In the genomic region with DNA sequence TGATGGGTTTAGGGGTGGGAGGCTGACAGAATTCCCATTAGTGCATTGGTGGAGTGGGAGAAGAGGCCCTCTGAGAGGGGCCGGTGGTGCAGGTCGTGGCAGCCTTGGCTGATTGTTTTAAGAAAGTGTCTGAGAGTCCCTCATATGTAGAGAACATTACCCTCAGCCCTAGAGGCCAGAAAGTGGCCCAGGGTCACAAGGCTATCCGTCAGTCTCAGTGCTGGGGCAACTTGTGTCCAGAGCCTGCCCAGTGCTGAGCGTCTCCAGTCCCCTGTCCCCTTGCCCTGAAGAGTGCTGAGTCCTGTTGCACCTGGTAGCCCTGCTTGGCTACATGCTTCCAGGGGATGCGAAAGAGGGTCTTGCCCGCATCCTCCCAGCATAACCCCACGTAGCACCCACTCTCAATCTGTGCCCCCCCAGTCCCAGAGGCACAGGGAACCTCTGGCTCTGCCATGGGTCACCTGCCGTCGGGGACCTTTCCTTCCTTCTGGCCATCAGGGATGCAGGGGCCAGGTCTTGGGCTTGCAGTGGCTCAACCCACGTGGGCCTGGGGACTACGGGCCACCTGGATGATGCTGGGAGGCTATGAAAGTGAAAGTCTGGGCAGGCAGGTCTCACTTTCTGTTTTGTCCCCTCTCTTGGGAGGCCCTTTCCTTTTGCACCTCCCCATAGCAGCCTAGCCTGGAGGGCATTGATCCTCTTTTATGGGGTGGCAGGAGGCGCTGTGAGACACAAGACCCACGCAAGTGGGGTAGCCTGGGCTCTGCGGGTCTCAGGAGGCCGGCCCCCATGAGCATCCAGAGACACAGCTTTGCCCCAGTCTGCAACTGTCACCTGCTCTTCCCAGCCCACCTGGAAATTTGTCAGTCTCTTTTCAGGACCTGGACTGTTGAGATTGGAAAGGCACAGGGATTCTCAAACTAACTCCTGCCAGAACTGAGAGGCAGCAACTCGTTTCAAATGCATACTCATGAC, we compare ENCODE assay signal across 13 cellular contexts. TPM values are rescaled to one million over a fixed set of nuclear protein-coding genes. Genes with fewer than 3 reads are reported as not detected.
DNase-seq lines count a peak whose midpoint lies in the region; ATAC-seq and TF ChIP-seq lines count a peak whose summit lies in the region.
"Had no signal": no experiment of that assay in that cellular context is flagged by ENCODE, and none has a peak within 500 bp of the region (broad histone marks: within the 10 kb centered on the region; RNA-seq: fewer than 3 reads in every experiment).

No MANE protein-coding gene starts in this region.

- peaks cover 15% of the 10 kb centered on the region for H3K4me1 Mint-ChIP-seq in T-helper 17 cell
- peaks cover 8% of the 10 kb centered on the region for H3K4me1 Mint-ChIP-seq in activated CD8-positive, alpha-beta memory T cell treated with anti-CD3 and anti-CD28 coated beads, Interleukin-2, amount 10 ng/mL, durations not matched to agents 7 days and 5 days

- no peaks in the 10 kb centered on the region for H3K36me3 Mint-ChIP-seq in T-helper 17 cell (ENCODE audit: low read depth)
- H3K36me3 Mint-ChIP-seq in activated CD8-positive, alpha-beta memory T cell treated with anti-CD3 and anti-CD28 coated beads, Interleukin-2, amount 10 ng/mL, durations not matched to agents 7 days and 5 days, result no peaks in the 10 kb centered on the region
- H3K36me3 Mint-ChIP-seq: CD8-positive, alpha-beta memory T cell had no signal

- no peak overlapping the region for H3K27ac Mint-ChIP-seq in T-helper 17 cell
- H3K27ac Mint-ChIP-seq in activated CD8-positive, alpha-beta memory T cell treated with anti-CD3 and anti-CD28 coated beads, Interleukin-2, amount 10 ng/mL, durations not matched to agents 7 days and 5 days, result no peak overlapping the region

- CTCF ChIA-PET in activated CD8-positive, alpha-beta memory T cell treated with anti-CD3 and anti-CD28 coated beads, Interleukin-2, amount 10 ng/mL, durations not matched to agents 7 days and 5 days (lab: Charles Lee), result interaction anchor here (0.6 to 8.5 kb wide), 6 partner anchors 12 to 290 kb away, joined by 3 to 107 read pairs (median 5); partner anchors contain the start of genes FOXS1 and PDRG1

- DNase-seq in GM13976 (ENCODE audit: low spot score) (peak; percentile 79), islet precursor cell (peak; percentile 44), T-helper 17 cell (no peak), NCI-H1417 treated with DMSO at 0.1 percent for 48 hours (lab: John Stamatoyannopoulos, UW) (no peak)
- no peak for DNase-seq in stimulated activated CD4-positive, alpha-beta T cell treated with anti-CD3 and anti-CD28 coated beads, Interleukin-2, amount 100 ng/mL, for 48 hours
- no peak for DNase-seq in activated CD8-positive, alpha-beta memory T cell treated with anti-CD3 and anti-CD28 coated beads, Interleukin-2, amount 10 ng/mL, durations not matched to agents 7 days and 5 days
- DNase-seq: CD8-positive, alpha-beta memory T cell; dermis blood vessel endothelial cell; NCI-H2029; retina had no signal

- ATAC-seq in GM19438 (IDR thresholded peaks at IDR 0.05; ENCODE audit: low read depth, unreplicated experiment) (peak; percentile 59), HG03378 (IDR thresholded peaks at IDR 0.05; ENCODE audit: unreplicated experiment) (peak; percentile 67), T-helper 17 cell (no peak)
- ATAC-seq in activated CD8-positive, alpha-beta memory T cell treated with anti-CD3 and anti-CD28 coated beads, Interleukin-2, amount 10 ng/mL, durations not matched to agents 7 days and 5 days, result no peak

- in situ Hi-C loops in GM13976 (cut with MboI; ENCODE audit: low sequenced_read_pairs, unreplicated experiment), result loop anchor here (10.0 kb wide), 1 partner anchor 97 kb away; the partner anchor contains the start of gene PDRG1

- H3K9me3 Mint-ChIP-seq in activated CD8-positive, alpha-beta memory T cell treated with anti-CD3 and anti-CD28 coated beads, Interleukin-2, amount 10 ng/mL, durations not matched to agents 7 days and 5 days (ENCODE audit: low read depth), result no peaks in the 10 kb centered on the region
- H3K9me3 Mint-ChIP-seq: CD8-positive, alpha-beta memory T cell had no signal

- no peak for TF ChIP-seq CTCF in GM13976 (IDR thresholded peaks at IDR 0.05; ENCODE audit: borderline replicate concordance, control extremely low read depth, extremely low read depth, insufficient read depth, missing control alignments)

- no peaks in the 10 kb centered on the region for H3K9me3 ChIP-seq in T-helper 17 cell (ENCODE audit: control insufficient read depth, low read length, poor library complexity, severe bottlenecking)

- H3K27me3 Mint-ChIP-seq in T-helper 17 cell, result peaks cover 26% of the 10 kb centered on the region
- peaks cover 34% of the 10 kb centered on the region for H3K27me3 Mint-ChIP-seq in activated CD8-positive, alpha-beta memory T cell treated with anti-CD3 and anti-CD28 coated beads, Interleukin-2, amount 10 ng/mL, durations not matched to agents 7 days and 5 days

- no peak overlapping the region for H3K4me3 Mint-ChIP-seq in T-helper 17 cell
- no peak overlapping the region for H3K4me3 Mint-ChIP-seq in activated CD8-positive, alpha-beta memory T cell treated with anti-CD3 and anti-CD28 coated beads, Interleukin-2, amount 10 ng/mL, durations not matched to agents 7 days and 5 days
- H3K4me3 Mint-ChIP-seq: CD8-positive, alpha-beta memory T cell had no signal

RNA-seq across cellular contexts. Expression of gene DUSP15, which starts 12.2 kb away (rescaled TPM):
- not detected for total RNA-seq in T-helper 17 cell
- not detected for total RNA-seq in activated CD8-positive, alpha-beta memory T cell treated with anti-CD3 and anti-CD28 coated beads, Interleukin-2, amount 10 ng/mL, durations not matched to agents 7 days and 5 days
- total RNA-seq: CD8-positive, alpha-beta memory T cell; T-helper 1 cell treated with Interleukin-12 subunit alpha and Interleukin-12 subunit beta and Interleukin-4 antibody, amounts not matched to agents 30 ng/mL and 1 ng/mL, for 36 hours had no signal

RNA-seq across cellular contexts. Expression of gene TTLL9, which starts 12.3 kb away (rescaled TPM):
- not detected for total RNA-seq in T-helper 17 cell
- total RNA-seq in activated CD8-positive, alpha-beta memory T cell treated with anti-CD3 and anti-CD28 coated beads, Interleukin-2, amount 10 ng/mL, durations not matched to agents 7 days and 5 days, result not detected
- total RNA-seq: CD8-positive, alpha-beta memory T cell; dermis blood vessel endothelial cell; T-helper 1 cell treated with Interleukin-12 subunit alpha and Interleukin-12 subunit beta and Interleukin-4 antibody, amounts not matched to agents 30 ng/mL and 1 ng/mL, for 36 hours had no signal

RNA-seq across cellular contexts. Expression of gene FOXS1, which starts 12.7 kb away (rescaled TPM):
- total RNA-seq in T-helper 17 cell, result not detected
- total RNA-seq in activated CD8-positive, alpha-beta memory T cell treated with anti-CD3 and anti-CD28 coated beads, Interleukin-2, amount 10 ng/mL, durations not matched to agents 7 days and 5 days, result not detected
- total RNA-seq: CD8-positive, alpha-beta memory T cell; dermis blood vessel endothelial cell; T-helper 1 cell treated with Interleukin-12 subunit alpha and Interleukin-12 subunit beta and Interleukin-4 antibody, amounts not matched to agents 30 ng/mL and 1 ng/mL, for 36 hours had no signal

RNA-seq across cellular contexts. Expression of gene MYLK2, which starts 39.0 kb away (rescaled TPM):
- not detected for total RNA-seq in T-helper 17 cell
- total RNA-seq in activated CD8-positive, alpha-beta memory T cell treated with anti-CD3 and anti-CD28 coated beads, Interleukin-2, amount 10 ng/mL, durations not matched to agents 7 days and 5 days, result 1 to 10 TPM in 1 of 2 experiments, under 1 TPM in 1; 0.42 to 1.2 TPM

Comparison
In these comparisons a context has a peak if more than half of its experiments do, and no peak if none do; other contexts are left out.
1. DNase-seq: peak in GM13976 (single experiment) and islet precursor cell (single experiment); none in T-helper 17 cell (0 of 3), stimulated activated CD4-positive, alpha-beta T cell treated with anti-CD3 and anti-CD28 coated beads, Interleukin-2, amount 100 ng/mL, for 48 hours (0 of 2), NCI-H1417 treated with DMSO at 0.1 percent for 48 hours (single experiment) and activated CD8-positive, alpha-beta memory T cell treated with anti-CD3 and anti-CD28 coated beads, Interleukin-2, amount 10 ng/mL, durations not matched to agents 7 days and 5 days (single experiment).
2. ATAC-seq: peak in GM19438 (single experiment) and HG03378 (single experiment); none in T-helper 17 cell (single experiment) and activated CD8-positive, alpha-beta memory T cell treated with anti-CD3 and anti-CD28 coated beads, Interleukin-2, amount 10 ng/mL, durations not matched to agents 7 days and 5 days (single experiment).